Comparison of ENCODE assay signal across 8 cellular contexts in genomic region chr2:201130524-201131186, GRCh38. TPM values are rescaled to one million over a fixed set of nuclear protein-coding genes. Genes with fewer than 3 reads are reported as not detected.
DNase-seq lines count a peak whose midpoint lies in the region; ATAC-seq and TF ChIP-seq lines count a peak whose summit lies in the region.

No MANE protein-coding gene starts in this region.

- DNase-seq in activated CD4-positive, alpha-beta T cell treated with anti-CD3 and anti-CD28 coated beads for 36 hours, result peak; percentile 62
- DNase-seq in activated CD4-positive, alpha-beta T cell treated with anti-CD3 and anti-CD28 coated beads, Interleukin-2, amount 50 U/mL, for 48 hours, result no peak
- DNase-seq in SW 1271 (lab: John Stamatoyannopoulos, UW), result peak; percentile 18 to 70
- peak in 2 of 3 experiments; percentile 26 to 51 for DNase-seq in effector memory CD8-positive, alpha-beta T cell
- peak; percentile 51 for DNase-seq in osteocyte (ENCODE audit: extremely low spot score, unreplicated experiment)
- DNase-seq in DMS114 treated with DMSO at 0.1 percent for 48 hours (lab: John Stamatoyannopoulos, UW; ENCODE audit: unreplicated experiment), result no peak
- no peak for DNase-seq in NCI-H2029 treated with DMSO at 0.1 percent for 48 hours (lab: John Stamatoyannopoulos, UW)
- DNase-seq in mesenteric fat pad (ENCODE audit: low spot score), result no peak

- ATAC-seq in activated CD4-positive, alpha-beta T cell treated with anti-CD3 and anti-CD28 coated beads for 36 hours, result peak; percentile 48
- peak; percentile 73 for ATAC-seq in effector memory CD8-positive, alpha-beta T cell (replicated peaks)

- intact Hi-C loops in activated CD4-positive, alpha-beta T cell treated with anti-CD3 and anti-CD28 coated beads for 36 hours (cut with DNase I, micrococcal nuclease), result loop anchor here (1.0 to 5.0 kb wide), 5 partner anchors 60 to 512 kb away; partner anchors contain the start of genes HYCC2 (in 1 of the 2), NIF3L1 (in 1 of the 2), PPIL3 (in 1 of the 2) and TMEM237 (in 1 of the 2)

- CTCF ChIA-PET in activated CD4-positive, alpha-beta T cell treated with anti-CD3 and anti-CD28 coated beads for 36 hours (lab: Charles Lee), result interaction anchor here (0.7 to 3.2 kb wide), 7 partner anchors 9 to 102 kb away, joined by 3 to 12 read pairs (median 4); no protein-coding TSS in a partner anchor

- H3K27me3 Mint-ChIP-seq in activated CD4-positive, alpha-beta T cell treated with anti-CD3 and anti-CD28 coated beads for 36 hours, result no peaks in the 10 kb centered on the region
- H3K27me3 Mint-ChIP-seq in effector memory CD8-positive, alpha-beta T cell, result no peaks in the 10 kb centered on the region
- H3K27me3 Mint-ChIP-seq in osteocyte (ENCODE audit: unreplicated experiment), result no peaks in the 10 kb centered on the region

- peaks cover 65% of the 10 kb centered on the region for H3K4me1 Mint-ChIP-seq in activated CD4-positive, alpha-beta T cell treated with anti-CD3 and anti-CD28 coated beads for 36 hours
- H3K4me1 Mint-ChIP-seq in effector memory CD8-positive, alpha-beta T cell (ENCODE audit: low read depth in 2 of 2), result peaks cover 66 to 75% of the 10 kb centered on the region in 2 donors
- H3K4me1 Mint-ChIP-seq in osteocyte (ENCODE audit: unreplicated experiment), result peaks cover 58% of the 10 kb centered on the region

- H3K36me3 Mint-ChIP-seq in activated CD4-positive, alpha-beta T cell treated with anti-CD3 and anti-CD28 coated beads for 36 hours (ENCODE audit: low read depth), result peaks cover 68% of the 10 kb centered on the region
- peaks cover 58% of the 10 kb centered on the region for H3K36me3 Mint-ChIP-seq in effector memory CD8-positive, alpha-beta T cell (ENCODE audit: insufficient read depth)
- H3K36me3 Mint-ChIP-seq in osteocyte (ENCODE audit: unreplicated experiment), result peaks cover 7% of the 10 kb centered on the region

- H3K9me3 Mint-ChIP-seq in activated CD4-positive, alpha-beta T cell treated with anti-CD3 and anti-CD28 coated beads for 36 hours (ENCODE audit: low read depth), result no peaks in the 10 kb centered on the region
- H3K9me3 Mint-ChIP-seq in effector memory CD8-positive, alpha-beta T cell, result no peaks in the 10 kb centered on the region
- no peaks in the 10 kb centered on the region for H3K9me3 Mint-ChIP-seq in osteocyte (ENCODE audit: unreplicated experiment)

- TF ChIP-seq CTCF in osteocyte (IDR thresholded peaks at IDR 0.05), result no peak

- H3K4me3 Mint-ChIP-seq in activated CD4-positive, alpha-beta T cell treated with anti-CD3 and anti-CD28 coated beads for 36 hours, result peak overlapping the region; percentile 81
- peak overlapping the region; percentile 74 to 80 for H3K4me3 Mint-ChIP-seq in effector memory CD8-positive, alpha-beta T cell
- no peak overlapping the region for H3K4me3 Mint-ChIP-seq in osteocyte (ENCODE audit: unreplicated experiment)

- peak overlapping the region; percentile 95 for H3K27ac Mint-ChIP-seq in activated CD4-positive, alpha-beta T cell treated with anti-CD3 and anti-CD28 coated beads for 36 hours
- peak overlapping the region; percentile 96 to 98 for H3K27ac Mint-ChIP-seq in effector memory CD8-positive, alpha-beta T cell
- H3K27ac Mint-ChIP-seq in osteocyte (ENCODE audit: unreplicated experiment), result peak overlapping the region; percentile 44

- POLR2A ChIA-PET in activated CD4-positive, alpha-beta T cell treated with anti-CD3 and anti-CD28 coated beads for 36 hours (lab: Charles Lee), result interaction anchor here (0.6 to 1.8 kb wide), 6 partner anchors 8 to 266 kb away, joined by 3 to 9 read pairs (median 4); partner anchors contain the start of genes CLK1, NIF3L1 and PPIL3

RNA-seq across cellular contexts. Expression of gene CFLAR, which starts 14.7 kb away (rescaled TPM):
- total RNA-seq in activated CD4-positive, alpha-beta T cell treated with anti-CD3 and anti-CD28 coated beads for 36 hours, result 100 to 1,000 TPM; 255 to 270 TPM
- total RNA-seq in osteocyte, result 45.8 and 48.1 TPM in 2 replicates
- 282 TPM for total RNA-seq in mesenteric fat pad

RNA-seq across cellular contexts. Expression of gene CASP10, which starts 52.3 kb away (rescaled TPM):
- 10 to 100 TPM; 12.2 to 16.8 TPM for total RNA-seq in activated CD4-positive, alpha-beta T cell treated with anti-CD3 and anti-CD28 coated beads for 36 hours
- 0.35 TPM in 1 of 2 replicates, not detected in the other for total RNA-seq in osteocyte
- 10.7 TPM for total RNA-seq in mesenteric fat pad

RNA-seq across cellular contexts. Expression of gene NDUFB3, which starts 58.9 kb away (rescaled TPM):
- total RNA-seq in activated CD4-positive, alpha-beta T cell treated with anti-CD3 and anti-CD28 coated beads for 36 hours, result 100 to 1,000 TPM; 126 to 150 TPM
- total RNA-seq in osteocyte, result 69.1 and 74.1 TPM in 2 replicates
- total RNA-seq in mesenteric fat pad, result 83.2 TPM

RNA-seq across cellular contexts. Expression of gene HYCC2, which starts 59.2 kb away (rescaled TPM):
- 10 to 100 TPM; 15.8 to 16.0 TPM for total RNA-seq in activated CD4-positive, alpha-beta T cell treated with anti-CD3 and anti-CD28 coated beads for 36 hours
- total RNA-seq in osteocyte, result 16.8 and 18.9 TPM in 2 replicates
- 31.5 TPM for total RNA-seq in mesenteric fat pad

Comparison
In these comparisons a context has a peak if more than half of its experiments do, and no peak if none do; other contexts are left out.
1. DNase-seq: peak in activated CD4-positive, alpha-beta T cell treated with anti-CD3 and anti-CD28 coated beads for 36 hours (single experiment), SW 1271 (2 of 2), effector memory CD8-positive, alpha-beta T cell (2 of 3) and osteocyte (single experiment); none in activated CD4-positive, alpha-beta T cell treated with anti-CD3 and anti-CD28 coated beads, Interleukin-2, amount 50 U/mL, for 48 hours (0 of 2), DMS114 treated with DMSO at 0.1 percent for 48 hours (single experiment), NCI-H2029 treated with DMSO at 0.1 percent for 48 hours (single experiment) and mesenteric fat pad (single experiment).
2. H3K27ac Mint-ChIP-seq: peak in every context shown above with its lines; median percentile 97 in effector memory CD8-positive, alpha-beta T cell; 95 in activated CD4-positive, alpha-beta T cell treated with anti-CD3 and anti-CD28 coated beads for 36 hours; 44 in osteocyte.